ENCODE assay signal across 10 cellular contexts in the genomic region with DNA sequence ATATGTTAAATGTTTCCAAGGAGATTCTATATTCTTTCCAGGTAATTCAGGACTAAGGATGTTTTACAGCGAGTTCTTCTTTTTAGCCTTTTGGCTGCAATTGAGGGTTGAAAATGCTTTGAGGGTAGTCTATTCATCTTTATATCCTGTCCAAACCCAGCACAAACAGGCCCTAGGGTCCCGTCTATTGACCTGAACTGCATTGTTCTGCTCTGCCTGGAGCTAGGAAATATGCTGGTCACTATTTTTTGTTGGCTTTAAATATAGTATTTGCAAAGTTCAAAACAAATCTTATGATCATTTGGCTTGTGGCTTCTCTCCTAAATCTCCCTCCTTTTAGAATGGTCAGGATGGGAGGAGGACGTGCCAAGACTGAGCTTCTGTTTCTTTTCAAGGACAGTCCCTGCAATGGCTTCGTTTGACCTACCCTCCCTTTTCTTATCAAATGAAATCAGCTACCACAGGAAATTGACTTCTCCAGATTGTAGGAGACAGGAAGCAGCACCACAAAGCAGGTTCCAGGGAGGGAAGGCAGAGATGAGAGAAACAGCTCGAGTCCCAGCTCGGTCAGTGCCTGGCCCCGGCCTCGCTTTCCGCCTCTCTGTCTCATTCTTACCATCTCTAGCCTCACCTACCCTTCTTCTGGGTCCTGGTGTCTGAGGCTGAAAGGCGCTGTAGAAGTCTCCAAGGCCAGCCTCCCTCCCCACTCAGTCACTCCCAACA. TPM values are rescaled to one million over a fixed set of nuclear protein-coding genes. Genes with fewer than 3 reads are reported as not detected.
DNase-seq lines count a peak whose midpoint lies in the region; ATAC-seq and TF ChIP-seq lines count a peak whose summit lies in the region.
"Had no signal": no experiment of that assay in that cellular context is flagged by ENCODE, and none has a peak within 500 bp of the region (broad histone marks: within the 10 kb centered on the region; RNA-seq: fewer than 3 reads in every experiment).

No MANE protein-coding gene starts in this region.

- POLR2A ChIA-PET in MCF 10A (lab: Yijun Ruan, JAX) = interaction anchor here (0.6 to 0.9 kb wide), 2 partner anchors 39 to 44 kb away, joined by 3 read pairs; a partner anchor contains a TSS

- DNase-seq in mammary epithelial cell = no peak
- DNase-seq in MCF 10A (ENCODE audit: unreplicated experiment) = no peak
- no peak for DNase-seq in upper lobe of left lung
- DNase-seq in superior temporal gyrus (ENCODE audit: extremely low spot score) = no peak
- DNase-seq: cortex of kidney, NCI-H2171 had no signal

- H3K27me3 Mint-ChIP-seq in MCF 10A (ENCODE audit: insufficient read depth, unreplicated experiment) = no peaks in the 10 kb centered on the region
- H3K27me3 Mint-ChIP-seq in activated T-helper 17 cell treated with anti-CD3 and anti-CD28 coated beads, Interleukin-2, amount 50 U/mL, for 72 hours = no peaks in the 10 kb centered on the region

- no peak overlapping the region for H3K4me2 ChIP-seq in mammary epithelial cell (ENCODE audit: insufficient read depth, low read depth, low read length)

- no TSS peak for BruUV-seq in mammary epithelial cell (replicated peaks; lab: Mats Ljungman, UMichigan)
- no TSS peak for BruUV-seq in MCF 10A (replicated peaks; lab: Mats Ljungman, UMichigan)

- H3K36me3 ChIP-seq in mammary epithelial cell (ENCODE audit: insufficient read depth, low read length) (no peaks in the 10 kb centered on the region), liver (ENCODE audit: control insufficient read depth in 4 of 4, insufficient read depth in 3 of 4, low read depth in 1 of 4, low read length in 3 of 4) (no peaks in the 10 kb centered on the region), upper lobe of left lung (no peaks in the 10 kb centered on the region)

- no peaks in the 10 kb centered on the region for H3K27me3 ChIP-seq in mammary epithelial cell (ENCODE audit: insufficient read depth, low read length)
- H3K27me3 ChIP-seq in liver (ENCODE audit: control insufficient read depth in 4 of 4, insufficient read depth in 4 of 4, low read length in 3 of 4) = no peaks in the 10 kb centered on the region
- no peaks in the 10 kb centered on the region for H3K27me3 ChIP-seq in upper lobe of left lung

- no peaks in the 10 kb centered on the region for H3K9me3 ChIP-seq in mammary epithelial cell (replicated peaks; ENCODE audit: insufficient read depth, low read length)
- no peaks in the 10 kb centered on the region for H3K9me3 ChIP-seq in liver (ENCODE audit: control insufficient read depth in 4 of 4, low read length in 3 of 4)
- no peaks in the 10 kb centered on the region for H3K9me3 ChIP-seq in upper lobe of left lung

- H3K9ac ChIP-seq in mammary epithelial cell (ENCODE audit: insufficient read depth, low read length) (no peak overlapping the region), liver (ENCODE audit: low read depth in 1 of 2, low read length in 2 of 2) (no peak overlapping the region)

- H3K4me3 ChIP-seq in mammary epithelial cell (replicated peaks in 1 of 3; ENCODE audit: insufficient read depth in 1 of 3, low read depth in 2 of 3, low read length in 3 of 3) (no peak overlapping the region), liver (ENCODE audit: low read depth in 1 of 3, low read length in 3 of 3) (no peak overlapping the region), upper lobe of left lung (peak overlapping the region in 1 of 4 donors; percentile 0)

- no peaks in the 10 kb centered on the region for H4K20me1 ChIP-seq in mammary epithelial cell (ENCODE audit: insufficient read depth, low read length)

- WGBS in mammary epithelial cell (ENCODE audit: low coverage, missing lambda C conversion rate) = 95% methylated on average over 8 of the region's 10 CpGs
- 66% methylated on average over 10 of the region's 10 CpGs for WGBS in liver
- WGBS in upper lobe of left lung, 2 donors = 38 to 52% methylated on average over 10 of the region's 10 CpGs

- no peak for TF ChIP-seq EP300 in upper lobe of left lung (IDR thresholded peaks at IDR 0.05)

- H3K27ac Mint-ChIP-seq in MCF 10A (ENCODE audit: low read depth, unreplicated experiment) = no peak overlapping the region
- peak overlapping the region; percentile 89 for H3K27ac Mint-ChIP-seq in activated T-helper 17 cell treated with anti-CD3 and anti-CD28 coated beads, Interleukin-2, amount 50 U/mL, for 72 hours

- dilution Hi-C loops in mammary epithelial cell (cut with HindIII; ENCODE audit: low sequenced_read_pairs) = no loop called here

- TF ChIP-seq RAD21 in liver (IDR thresholded peaks at IDR 0.05) = peak in 1 of 2 donors; percentile 5

- peaks cover 9% of the 10 kb centered on the region for H3K4me1 Mint-ChIP-seq in MCF 10A (ENCODE audit: insufficient read depth, unreplicated experiment)
- peaks cover 22% of the 10 kb centered on the region for H3K4me1 Mint-ChIP-seq in activated T-helper 17 cell treated with anti-CD3 and anti-CD28 coated beads, Interleukin-2, amount 50 U/mL, for 72 hours

- in situ Hi-C loops in mammary epithelial cell (cut with MboI; ENCODE audit: low sequenced_read_pairs in 2 of 2) = loop anchor here in 1 of 2 donors (5.0 kb wide), 1 partner anchor 70 kb away; no protein-coding TSS in a partner anchor

- TF ChIP-seq POLR2A in upper lobe of left lung (IDR thresholded peaks at IDR 0.05) = no peak

- no peaks in the 10 kb centered on the region for H3K36me3 Mint-ChIP-seq in MCF 10A (ENCODE audit: insufficient read depth, unreplicated experiment)
- H3K36me3 Mint-ChIP-seq in activated T-helper 17 cell treated with anti-CD3 and anti-CD28 coated beads, Interleukin-2, amount 50 U/mL, for 72 hours (ENCODE audit: low read depth) = no peaks in the 10 kb centered on the region

- peak; percentile 42 for ATAC-seq in activated T-helper 17 cell treated with anti-CD3 and anti-CD28 coated beads, Interleukin-2, amount 50 U/mL, for 72 hours (replicated peaks)
- ATAC-seq in upper lobe of left lung (ENCODE audit: low FRiP score in 2 of 2) (no peak), GM21528 (IDR thresholded peaks at IDR 0.05; ENCODE audit: low FRiP score, unreplicated experiment) (no peak), GM18868 (IDR thresholded peaks at IDR 0.05; ENCODE audit: unreplicated experiment) (no peak)

- CTCF ChIA-PET in mammary epithelial cell (lab: Charles Lee; ENCODE audit: low non-redundant PET) = no interaction called here
- CTCF ChIA-PET in MCF 10A (lab: Yijun Ruan, JAX) = interaction anchor here (0.6 to 10.2 kb wide), 6 partner anchors 74 to 538 kb away, joined by 3 to 149 read pairs (median 5); a partner anchor contains a TSS

- no peaks in the 10 kb centered on the region for H3K79me2 ChIP-seq in mammary epithelial cell (ENCODE audit: insufficient read depth, low read length)

- peak overlapping the region; percentile 11 for H2AFZ ChIP-seq in mammary epithelial cell (ENCODE audit: low read depth, low read length)

- no peak overlapping the region for H3K4me3 Mint-ChIP-seq in MCF 10A (ENCODE audit: unreplicated experiment)
- peak overlapping the region; percentile 67 for H3K4me3 Mint-ChIP-seq in activated T-helper 17 cell treated with anti-CD3 and anti-CD28 coated beads, Interleukin-2, amount 50 U/mL, for 72 hours

- no peak overlapping the region for H3K27ac ChIP-seq in mammary epithelial cell (ENCODE audit: insufficient read depth, low read depth, low read length)
- no peak overlapping the region for H3K27ac ChIP-seq in liver (ENCODE audit: low read depth in 1 of 2, low read length in 2 of 2)
- peak overlapping the region; percentile 65 to 80 (median 76) for H3K27ac ChIP-seq in upper lobe of left lung

- intact Hi-C loops in mammary epithelial cell (cut with micrococcal nuclease) (no loop called here), MCF 10A (cut with micrococcal nuclease) (no loop called here)

- H3K4me1 ChIP-seq in mammary epithelial cell (ENCODE audit: insufficient read depth, low read length) (peaks cover 8% of the 10 kb centered on the region), liver (ENCODE audit: control insufficient read depth in 4 of 4, insufficient read depth in 4 of 4, low read length in 3 of 4) (peaks cover 0 to 5% (median 0%) of the 10 kb centered on the region in 4 donors), upper lobe of left lung (peaks cover 14 to 25% (median 22%) of the 10 kb centered on the region in 4 donors)

- H3K9me3 Mint-ChIP-seq in MCF 10A (ENCODE audit: unreplicated experiment) = peaks cover 7% of the 10 kb centered on the region
- H3K9me3 Mint-ChIP-seq in activated T-helper 17 cell treated with anti-CD3 and anti-CD28 coated beads, Interleukin-2, amount 50 U/mL, for 72 hours = no peaks in the 10 kb centered on the region

- TF ChIP-seq CTCF in mammary epithelial cell (conservative IDR thresholded peaks at IDR 0.05 in 1 of 2, IDR thresholded peaks at IDR 0.05 in 1 of 2; ENCODE audit: extremely low read depth in 1 of 2, insufficient read depth in 1 of 2, low read depth in 1 of 2, low read length in 2 of 2) (no peak), MCF 10A (IDR thresholded peaks at IDR 0.05; ENCODE audit: unreplicated experiment) (no peak), liver (IDR thresholded peaks at IDR 0.05; ENCODE audit: low read depth, low read length, missing input control) (no peak), upper lobe of left lung (IDR thresholded peaks at IDR 0.05) (no peak)

TF ChIP-seq in liver, 16 proteins besides CTCF, POLR2A, EP300 and RAD21:
- TF ChIP-seq NR2F2 (IDR thresholded peaks at IDR 0.05) (peak; percentile 69), GABPA (IDR thresholded peaks at IDR 0.05 in 1 of 2, conservative IDR thresholded peaks at IDR 0.05 in 1 of 2) (no peak)

RNA-seq across cellular contexts. Expression of a gene that starts 27.6 kb away (rescaled TPM):
- 1 to 10 TPM in 1 of 2 donors, not detected in 1; 1.1 TPM for total RNA-seq in mammary epithelial cell
- polyA plus RNA-seq in mammary epithelial cell = 0.24 TPM
- not detected for polyA minus RNA-seq in mammary epithelial cell
- not detected in 2 replicates for total RNA-seq in MCF 10A (2022)
- total RNA-seq in activated T-helper 17 cell treated with anti-CD3 and anti-CD28 coated beads, Interleukin-2, amount 50 U/mL, for 72 hours = 10 to 100 TPM; 26.5 to 42.3 TPM
- 1 to 10 TPM; 2.7 to 9.2 TPM for total RNA-seq in liver
- polyA plus RNA-seq in liver = 1 to 10 TPM in 1 of 2 donors, under 1 TPM in 1; 0.82 to 3.4 TPM
- total RNA-seq in upper lobe of left lung = 10 to 100 TPM in 5 of 6 donors, 1 to 10 TPM in 1; 6.5 to 23.2 (median 16.4) TPM

RNA-seq across cellular contexts. Expression of a gene that starts 43.5 kb away (rescaled TPM):
- total RNA-seq in mammary epithelial cell (10 to 100 TPM in 1 of 2 donors, 1 to 10 TPM in 1; 9.2 to 13.5 TPM), MCF 10A (2022) (13.2 and 16.0 TPM in 2 replicates), liver (1 to 10 TPM; 4.8 to 7.7 TPM), upper lobe of left lung (1 to 10 TPM; 2.2 to 9.6 (median 6.4) TPM)
- polyA plus RNA-seq in mammary epithelial cell (7.7 TPM), liver (1 to 10 TPM; 1.6 to 2.4 TPM)
- polyA minus RNA-seq in mammary epithelial cell = 3.5 TPM
- 10 to 100 TPM; 13.0 to 22.0 TPM for total RNA-seq in activated T-helper 17 cell treated with anti-CD3 and anti-CD28 coated beads, Interleukin-2, amount 50 U/mL, for 72 hours

RNA-seq across cellular contexts. Expression of a gene that starts 43.6 kb away (rescaled TPM):
- 10 to 100 TPM in 1 of 2 donors, 1 to 10 TPM in 1; 5.3 to 19.5 TPM for total RNA-seq in mammary epithelial cell
- polyA plus RNA-seq in mammary epithelial cell = 9.3 TPM
- polyA minus RNA-seq in mammary epithelial cell = 2.8 TPM
- total RNA-seq in MCF 10A (2022) = 14.4 and 18.8 TPM in 2 replicates
- total RNA-seq in activated T-helper 17 cell treated with anti-CD3 and anti-CD28 coated beads, Interleukin-2, amount 50 U/mL, for 72 hours = 10 to 100 TPM; 11.3 to 18.5 TPM
- 1 to 10 TPM; 2.7 to 3.6 TPM for total RNA-seq in liver
- 1 to 10 TPM; 3.4 to 4.5 TPM for polyA plus RNA-seq in liver
- total RNA-seq in upper lobe of left lung = 10 to 100 TPM in 2 of 6 donors, 1 to 10 TPM in 3, under 1 TPM in 1; 1.00 to 31.4 (median 8.7) TPM

Comparison
In these comparisons a context has a peak if more than half of its experiments do, and no peak if none do; other contexts are left out.
1. H3K27ac ChIP-seq: peak in upper lobe of left lung (4 of 4); none in mammary epithelial cell (single experiment) and liver (0 of 2).